Comparison of ENCODE assay signal across 27 cellular contexts in genomic region chr11:1107316-1108245, GRCh38. TPM values are rescaled to one million over a fixed set of nuclear protein-coding genes. Genes with fewer than 3 reads are reported as not detected.
"Had no signal": no experiment of that assay in that cellular context is flagged by ENCODE, and none has a peak within 500 bp of the region (broad histone marks: within the 10 kb centered on the region; RNA-seq: fewer than 3 reads in every experiment).

No MANE protein-coding gene starts in this region.

- H3K27ac ChIP-seq: HL-60, KMS-11, RWPE1, SJSA1, SK-N-MC had no signal

- H3K9me3 Mint-ChIP-seq: IgD-negative memory B cell had no signal

- ATAC-seq: K562, Panc1, PC-3 had no signal

- DNase-seq: Kasumi-1; MM.1S; NCI-H1092 treated with DMSO at 0.1 percent for 48 hours; NCI-H1436; NCI-H187; NCI-H2029; NCI-H2081 treated with DMSO at 0.1 percent for 48 hours; NCI-H2171; NCI-H226; NCI-H446; NCI-H510A; NCI-H524 treated with DMSO at 0.1 percent for 48 hours; NCI-H69; NCI-H774; NK-92 treated with Interleukin-12 subunit alpha and Interleukin-12 subunit beta, amount 100 ng/mL, for 24 hours; PC-3; SIG-M5 had no signal

- H3K9ac ChIP-seq: KMS-11 had no signal

- H3K4me3 ChIP-seq: K562, SJSA1, SK-N-MC had no signal

- H3K4me3 Mint-ChIP-seq: IgD-negative memory B cell had no signal

- H3K4me2 ChIP-seq: KMS-11 had no signal

- H3K27me3 Mint-ChIP-seq: IgD-negative memory B cell had no signal

- H3K27ac Mint-ChIP-seq: IgD-negative memory B cell had no signal

- H3K27me3 ChIP-seq: SJSA1 had no signal

- H3K9me3 ChIP-seq: SJSA1 had no signal

- H3K4me1 ChIP-seq: SJSA1 had no signal

- H3K36me3 ChIP-seq: SJSA1 had no signal

RNA-seq across cellular contexts. Expression of gene MUC2, which starts 32.9 kb away (rescaled TPM):
- total RNA-seq: M059J, OCI-LY7, SJSA1 had no signal
- polyA plus RNA-seq: IgD-negative memory B cell had no signal

RNA-seq across cellular contexts. Expression of gene MUC5AC, which starts 50.2 kb away (rescaled TPM):
- total RNA-seq: K562, M059J, OCI-LY7 had no signal
- polyA plus RNA-seq: IgD-negative memory B cell, K562 had no signal
